ENCODE assay signal across 12 cellular contexts in genomic region chr12:54081581-54082401, GRCh38. TPM values are rescaled to one million over a fixed set of nuclear protein-coding genes. Genes with fewer than 3 reads are reported as not detected.
DNase-seq lines count a peak whose midpoint lies in the region; ATAC-seq, FAIRE-seq and TF ChIP-seq lines count a peak whose summit lies in the region.
"Not testable (repeated sequence)": the region's sequence is repeated elsewhere in the genome, so short reads cannot be mapped to it uniquely, and the experiment has no call there.
"Had no signal": no experiment of that assay in that cellular context is flagged by ENCODE, and none has a peak within 500 bp of the region (broad histone marks: within the 10 kb centered on the region; RNA-seq: fewer than 3 reads in every experiment).

No MANE protein-coding gene starts in this region.

- not testable (repeated sequence) for H3K36me3 ChIP-seq in WERI-Rb-1; GM12878 (ENCODE audit: control insufficient read depth in 2 of 2, insufficient read depth in 2 of 2, low read length in 1 of 2); upper lobe of right lung

- H3K4me1 ChIP-seq in GM12878 (ENCODE audit: control insufficient read depth, insufficient read depth, low read length); upper lobe of right lung: not testable (repeated sequence)

- peak overlapping the region; percentile 82 for H3K27ac ChIP-seq in WERI-Rb-1
- peak overlapping the region; percentile 35 for H3K27ac ChIP-seq in GM12878 (ENCODE audit: control insufficient read depth, insufficient read depth)
- H3K27ac ChIP-seq in upper lobe of right lung = not testable (repeated sequence)

- TF ChIP-seq RAD21 in GM12878 (IDR thresholded peaks at IDR 0.05; ENCODE audit: insufficient read depth, low read depth, low read length) = not testable (repeated sequence)

- not testable (repeated sequence) for DNase-seq in GM19239 (ENCODE audit: insufficient read length, low spot score); GM12878 (ENCODE audit: low read depth, low spot score); upper lobe of right lung
- DNase-seq in WERI-Rb-1 = peak; percentile 44
- DNase-seq in activated T-cell treated with anti-CD3 and anti-CD28 coated beads, Interleukin-2, amount 50 U/mL, for 48 hours = peak; percentile 55 to 65
- peak; percentile 47 for DNase-seq in glomerular visceral epithelial cell (ENCODE audit: extremely low spot score)
- peak; percentile 60 for DNase-seq in myocyte (ENCODE audit: low read depth)
- peak; percentile 7 to 16 for DNase-seq in stimulated activated CD4-positive, alpha-beta T cell treated with anti-CD3 and anti-CD28 coated beads, Interleukin-2, amount 100 ng/mL, for 48 hours

- RAD21 ChIA-PET in GM12878 (lab: Charles Lee; ENCODE audit: unreplicated experiment) = interaction anchor here (0.7 to 2.8 kb wide), 4 partner anchors 29 to 332 kb away, joined by 3 to 12 read pairs (median 8); partner anchors contain the start of genes HOXC4, HOXC5 and SMUG1

- H4K20me1 ChIP-seq in GM12878 (ENCODE audit: control insufficient read depth, insufficient read depth) = not testable (repeated sequence)

- peak overlapping the region; percentile 74 for H2AFZ ChIP-seq in GM12878 (ENCODE audit: control insufficient read depth, low read depth, low read length)

- POLR2A ChIA-PET in GM12878 (lab: Charles Lee) = interaction anchor here (0.6 to 1.0 kb wide), 3 partner anchors 26 to 49 kb away, joined by 3 to 7 read pairs (median 4); partner anchors contain the start of gene HOXC4

- WGBS in GM12878 (ENCODE audit: insufficient coverage, insufficient replicate concordance, low lambda C conversion rate, missing lambda C conversion rate) = 11% methylated on average over 33 of the region's 35 CpGs

- ATAC-seq in GM12878, upper lobe of right lung: not testable (repeated sequence)

- SMC1A ChIA-PET in GM12878 (lab: Charles Lee; ENCODE audit: uncharacterized antibody, unreplicated experiment) = interaction anchor here (1.0 to 1.7 kb wide), 3 partner anchors 28 to 49 kb away, joined by 4 read pairs; partner anchors contain the start of genes HOXC4 and HOXC5

- peak overlapping the region; percentile 36 for H3K4me2 ChIP-seq in GM12878 (ENCODE audit: control insufficient read depth, insufficient read depth)

- not testable (repeated sequence) for TF ChIP-seq CTCF in WERI-Rb-1 (IDR thresholded peaks at IDR 0.05; ENCODE audit: low read depth, low read length); GM12878 (IDR thresholded peaks at IDR 0.05 in 2 of 3, conservative IDR thresholded peaks at IDR 0.05 in 1 of 3; ENCODE audit: control insufficient read depth in 2 of 3, extremely low read depth in 1 of 3, insufficient read depth in 1 of 3, low read depth in 3 of 3, low read length in 3 of 3); upper lobe of right lung (IDR thresholded peaks at IDR 0.05)

- peak; percentile 51 for TF ChIP-seq POLR2A in GM12878 (IDR thresholded peaks at IDR 0.05; ENCODE audit: low read depth, low read length)

- TSS peak; percentile 78 for BruUV-seq in GM12878 (replicated peaks; lab: Mats Ljungman, UMichigan)

- H3K4me3 ChIP-seq in WERI-Rb-1 (ENCODE audit: low read depth, low read length) = peak overlapping the region; percentile 14
- H3K4me3 ChIP-seq in GM12878 = peak overlapping the region; percentile 70
- peak overlapping the region; percentile 30 for H3K4me3 ChIP-seq in upper lobe of right lung

- intact Hi-C loops in GM12878 (cut with micrococcal nuclease; ENCODE audit: unreplicated experiment); upper lobe of right lung (cut with DNase I): not testable (repeated sequence)

- H3K9ac ChIP-seq in GM12878 (ENCODE audit: control insufficient read depth, insufficient read depth, low read length) = peak overlapping the region; percentile 64

- not testable (repeated sequence) for H3K27me3 ChIP-seq in WERI-Rb-1 (ENCODE audit: insufficient read depth, low read depth, severe bottlenecking); GM12878 (replicated peaks in 1 of 2; ENCODE audit: control insufficient read depth in 2 of 2, insufficient read depth in 2 of 2, low read length in 1 of 2)
- H3K27me3 ChIP-seq in upper lobe of right lung = peaks cover 17% of the 10 kb centered on the region

- peak; percentile 28 for FAIRE-seq in GM19239 (lab: Jason Lieb, UNC)
- FAIRE-seq in GM12878 (lab: Jason Lieb, UNC) = not testable (repeated sequence)

- H3K9me3 ChIP-seq in WERI-Rb-1 (ENCODE audit: severe bottlenecking); GM12878 (replicated peaks; ENCODE audit: control insufficient read depth, insufficient read depth, low read length); upper lobe of right lung: not testable (repeated sequence)

- in situ Hi-C loops in GM12878 (cut with MboI) = not testable (repeated sequence)

- not testable (repeated sequence) for H3K79me2 ChIP-seq in GM12878 (ENCODE audit: control insufficient read depth, insufficient read depth, low read length)

- CTCF ChIA-PET in GM12878 (lab: Yijun Ruan, JAX) = interaction anchor here (0.8 to 2.0 kb wide), 4 partner anchors 28 to 134 kb away, joined by 3 to 11 read pairs (median 7); partner anchors contain the start of genes HOXC4, HOXC5 and HOXC6

- TF ChIP-seq EP300 in GM12878 (IDR thresholded peaks at IDR 0.05; ENCODE audit: borderline replicate concordance in 1 of 2, control insufficient read depth in 1 of 2, low read depth in 2 of 2, low read length in 2 of 2) = not testable (repeated sequence)

TF ChIP-seq in GM12878, 131 proteins besides CTCF, POLR2A, EP300 and RAD21 (continues in another document):
- TF ChIP-seq ZSCAN29 (IDR thresholded peaks at IDR 0.05) = peak; percentile 98

RNA-seq across cellular contexts. Expression of gene HOXC4, which starts 28.2 kb away (rescaled TPM):
- 1.8 and 3.0 TPM in 2 replicates for total RNA-seq in GM12878 (2013; cell fraction: nucleolus; rRNA removed)
- total RNA-seq in GM12878 (2014; rRNA removed) (4.7 and 5.1 TPM in 2 replicates), GM12878 (2014; rRNA removed; fragmentation: Illumina TruSeq; extraction: Trizol) (3.6 and 3.8 TPM in 2 replicates), GM12878 (2021) (11.1 and 11.4 TPM in 2 replicates), myocyte (2.3 and 2.6 TPM in 2 replicates), upper lobe of right lung (0.61 TPM)
- polyA plus RNA-seq in GM12878 (2011; ENCODE audit: low read depth) = 2.1 TPM
- polyA plus RNA-seq in GM12878 (2011; rRNA removed) (4.9 and 5.2 TPM in 2 replicates), GM12878 (2014; fragmentation: Illumina TruSeq; extraction: Trizol) (5.8 and 6.3 TPM in 2 replicates), GM12878 (2014; fragmentation: Nextera tagmentation; extraction: Ambion mirVana) (1 to 10 TPM; 1.0 to 1.8 TPM), GM12878 (2014; rRNA removed) (7.7 and 10.3 TPM in 2 replicates), GM12878 (2016; fragmentation: Nextera tagmentation; extraction: Ambion mirVana) (1 to 10 TPM; 1.1 to 1.5 TPM)
- 4.6 and 4.7 TPM in 2 replicates for polyA plus RNA-seq in GM12878 (2011; cell fraction: cytosol; rRNA removed)
- polyA plus RNA-seq in GM12878 (2011; cell fraction: nucleus; rRNA removed) = 10.1 and 15.5 TPM in 2 replicates
- polyA plus RNA-seq in GM12878 (2012) = 7.9 and 11.9 TPM in 2 replicates
- polyA minus RNA-seq in GM12878 (2011; rRNA and poly(A)+ RNA removed) = 0.37 and 1.8 TPM in 2 replicates
- polyA minus RNA-seq in GM12878 (2011; cell fraction: cytosol; rRNA and poly(A)+ RNA removed) = 0.94 and 1.0 TPM in 2 replicates
- polyA minus RNA-seq in GM12878 (2011; cell fraction: nucleus; rRNA and poly(A)+ RNA removed) = 1.6 and 2.5 TPM in 2 replicates
- polyA plus RNA-seq in myocyte (2012) = 14.3 TPM
- total RNA-seq: body of pancreas had no signal

RNA-seq across cellular contexts. Expression of gene HOXC5, which starts 48.9 kb away (rescaled TPM):
- total RNA-seq in GM12878 (2013; cell fraction: nucleolus; rRNA removed) = not detected in 2 replicates
- total RNA-seq in GM12878 (2014; rRNA removed) = not detected in 2 replicates
- not detected in 2 replicates for total RNA-seq in GM12878 (2014; rRNA removed; fragmentation: Illumina TruSeq; extraction: Trizol)
- not detected in 2 replicates for total RNA-seq in GM12878 (2021)
- not detected for polyA plus RNA-seq in GM12878 (2011; ENCODE audit: low read depth)
- 0.11 TPM in 1 of 2 replicates, not detected in the other for polyA plus RNA-seq in GM12878 (2011; rRNA removed)
- 0.25 and 0.28 TPM in 2 replicates for polyA plus RNA-seq in GM12878 (2011; cell fraction: cytosol; rRNA removed)
- 0.09 and 0.12 TPM in 2 replicates for polyA plus RNA-seq in GM12878 (2011; cell fraction: nucleus; rRNA removed)
- not detected in 2 replicates for polyA plus RNA-seq in GM12878 (2012)
- not detected in 2 replicates for polyA plus RNA-seq in GM12878 (2014; fragmentation: Illumina TruSeq; extraction: Trizol)
- not detected for polyA plus RNA-seq in GM12878 (2014; fragmentation: Nextera tagmentation; extraction: Ambion mirVana)
- polyA plus RNA-seq in GM12878 (2014; rRNA removed) = not detected in 2 replicates
- not detected for polyA plus RNA-seq in GM12878 (2016; fragmentation: Nextera tagmentation; extraction: Ambion mirVana)
- not detected in 2 replicates for polyA minus RNA-seq in GM12878 (2011; rRNA and poly(A)+ RNA removed)
- not detected in 2 replicates for polyA minus RNA-seq in GM12878 (2011; cell fraction: cytosol; rRNA and poly(A)+ RNA removed)
- not detected in 2 replicates for polyA minus RNA-seq in GM12878 (2011; cell fraction: nucleus; rRNA and poly(A)+ RNA removed)
- total RNA-seq in myocyte = 1.2 and 1.4 TPM in 2 replicates
- 0.71 TPM for polyA plus RNA-seq in myocyte (2012)
- not detected for total RNA-seq in upper lobe of right lung
- total RNA-seq: body of pancreas; heart right ventricle; left lobe of liver; T-helper 1 cell treated with Interleukin-12 subunit alpha and Interleukin-12 subunit beta and Interleukin-4 antibody, amounts not matched to agents 30 ng/mL and 1 ng/mL, for 36 hours had no signal

RNA-seq across cellular contexts. Expression of gene HOXC6, which starts 53.6 kb away (rescaled TPM):
- total RNA-seq in GM12878 (2013; cell fraction: nucleolus; rRNA removed) = 0.35 TPM in 1 of 2 replicates, not detected in the other
- total RNA-seq in GM12878 (2014; rRNA removed) (not detected in 2 replicates), GM12878 (2014; rRNA removed; fragmentation: Illumina TruSeq; extraction: Trizol) (0.09 TPM in 1 of 2 replicates, not detected in the other), GM12878 (2021) (0.27 and 0.38 TPM in 2 replicates), myocyte (1.6 and 2.3 TPM in 2 replicates), upper lobe of right lung (1.4 TPM)
- not detected for polyA plus RNA-seq in GM12878 (2011; ENCODE audit: low read depth)
- polyA plus RNA-seq in GM12878 (2011; rRNA removed) (0.42 and 0.52 TPM in 2 replicates), GM12878 (2014; fragmentation: Illumina TruSeq; extraction: Trizol) (0.06 TPM in 1 of 2 replicates, not detected in the other), GM12878 (2014; fragmentation: Nextera tagmentation; extraction: Ambion mirVana) (under 1 TPM in 1 of 2 experiments, not detected in 1; 0.02 TPM), GM12878 (2014; rRNA removed) (0.55 TPM in 1 of 2 replicates, not detected in the other), GM12878 (2016; fragmentation: Nextera tagmentation; extraction: Ambion mirVana) (under 1 TPM in 1 of 2 experiments, not detected in 1; 0.54 TPM)
- 0.60 and 0.65 TPM in 2 replicates for polyA plus RNA-seq in GM12878 (2011; cell fraction: cytosol; rRNA removed)
- 0.57 and 0.76 TPM in 2 replicates for polyA plus RNA-seq in GM12878 (2011; cell fraction: nucleus; rRNA removed)
- 0.34 and 0.39 TPM in 2 replicates for polyA plus RNA-seq in GM12878 (2012)
- polyA minus RNA-seq in GM12878 (2011; rRNA and poly(A)+ RNA removed) = 0.31 and 0.73 TPM in 2 replicates
- polyA minus RNA-seq in GM12878 (2011; cell fraction: cytosol; rRNA and poly(A)+ RNA removed) = 0.52 TPM in 1 of 2 replicates, not detected in the other
- 0.36 and 0.48 TPM in 2 replicates for polyA minus RNA-seq in GM12878 (2011; cell fraction: nucleus; rRNA and poly(A)+ RNA removed)
- polyA plus RNA-seq in myocyte (2012) = 21.8 TPM
- total RNA-seq: body of pancreas; left lobe of liver; T-helper 1 cell treated with Interleukin-12 subunit alpha and Interleukin-12 subunit beta and Interleukin-4 antibody, amounts not matched to agents 30 ng/mL and 1 ng/mL, for 36 hours had no signal

Comparison
In these comparisons a context has a peak if more than half of its experiments do, and no peak if none do; other contexts are left out.
1. H3K4me3 ChIP-seq: peak in every context shown above with its lines; median percentile 70 in GM12878; 30 in upper lobe of right lung; 14 in WERI-Rb-1.